Comparison of ENCODE assay signal across 14 cellular contexts in the genomic region with DNA sequence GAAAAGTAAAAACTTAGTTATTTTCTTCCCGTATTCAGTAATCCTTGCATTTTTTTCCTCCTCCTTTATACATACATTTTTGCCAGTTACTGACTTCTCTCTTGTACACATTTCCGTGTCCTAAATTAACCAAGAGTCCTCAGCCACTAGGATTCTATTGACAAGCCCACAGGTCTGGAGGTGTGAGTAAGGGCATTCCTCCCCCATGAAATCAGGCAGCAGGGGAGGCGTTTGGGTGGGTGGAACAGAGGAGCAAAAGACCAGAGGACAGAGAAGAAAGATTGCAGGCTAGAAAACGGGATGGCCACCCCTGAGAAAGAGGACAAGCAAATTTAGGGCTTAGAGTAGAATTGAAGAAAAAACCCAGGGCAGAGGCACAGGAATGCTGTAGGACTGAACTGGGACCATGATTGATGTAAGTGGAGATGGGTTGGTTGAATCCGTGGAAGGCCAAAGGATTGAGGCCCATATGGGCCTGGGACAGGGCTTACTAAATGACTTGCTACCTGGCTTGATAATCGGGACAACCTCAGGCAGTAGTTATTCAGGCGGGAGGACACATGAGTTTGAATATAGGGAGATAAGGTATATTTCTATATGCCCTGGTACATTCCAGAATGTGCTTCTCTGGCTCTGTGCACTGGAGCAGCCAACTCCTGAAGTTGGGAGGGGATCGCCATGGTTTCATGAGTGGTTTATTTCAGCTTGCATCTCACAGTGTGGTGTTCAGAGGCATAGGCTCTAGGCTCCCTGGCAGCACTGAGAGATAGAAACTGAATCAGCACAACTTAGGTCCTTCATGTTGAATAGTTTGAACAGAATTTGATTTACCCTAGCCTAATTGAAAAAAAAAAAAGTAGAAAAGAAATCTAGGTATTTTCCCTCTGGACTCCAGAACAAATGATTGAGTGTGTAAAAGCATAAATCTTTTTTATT. TPM values are rescaled to one million over a fixed set of nuclear protein-coding genes. Genes with fewer than 3 reads are reported as not detected.
DNase-seq lines count a peak whose midpoint lies in the region; ATAC-seq and TF ChIP-seq lines count a peak whose summit lies in the region.
"Had no signal": no experiment of that assay in that cellular context is flagged by ENCODE, and none has a peak within 500 bp of the region (broad histone marks: within the 10 kb centered on the region; RNA-seq: fewer than 3 reads in every experiment).

No MANE protein-coding gene starts in this region.

- H3K36me3 Mint-ChIP-seq in activated CD8-positive, alpha-beta memory T cell treated with anti-CD3 and anti-CD28 coated beads, Interleukin-2, amount 10 ng/mL, durations not matched to agents 7 days and 5 days = peaks cover 56% of the 10 kb centered on the region
- no peaks in the 10 kb centered on the region for H3K36me3 Mint-ChIP-seq in activated T-helper 17 cell treated with anti-CD3 and anti-CD28 coated beads, Interleukin-2, amount 50 U/mL, for 72 hours (ENCODE audit: low read depth)
- H3K36me3 Mint-ChIP-seq in stimulated activated effector memory CD8-positive, alpha-beta T cell treated with anti-CD3 and anti-CD28 coated beads, Interleukin-12 subunit alpha, Interleukin-12 subunit beta, amount 100 ng/mL, for 72 hours = no peaks in the 10 kb centered on the region
- H3K36me3 Mint-ChIP-seq: mesothelial cell of epicardium had no signal

- TF ChIP-seq EP300 in tibial nerve (IDR thresholded peaks at IDR 0.05) = no peak

- H3K27ac ChIP-seq in HEK293 (ENCODE audit: extremely low read depth, low read depth, low read length) (no peak overlapping the region), tibial nerve (peak overlapping the region in 1 of 4 donors; percentile 24)
- H3K27ac ChIP-seq: thoracic aorta had no signal

- TF ChIP-seq CTCF in HEK293 (tag by site-specific recombination; IDR thresholded peaks at IDR 0.05) = no peak
- no peak for TF ChIP-seq CTCF in tibial nerve (IDR thresholded peaks at IDR 0.05)

- peak overlapping the region; percentile 58 for H3K4me3 Mint-ChIP-seq in activated CD8-positive, alpha-beta memory T cell treated with anti-CD3 and anti-CD28 coated beads, Interleukin-2, amount 10 ng/mL, durations not matched to agents 7 days and 5 days
- no peak overlapping the region for H3K4me3 Mint-ChIP-seq in activated T-helper 17 cell treated with anti-CD3 and anti-CD28 coated beads, Interleukin-2, amount 50 U/mL, for 72 hours
- H3K4me3 Mint-ChIP-seq in stimulated activated effector memory CD8-positive, alpha-beta T cell treated with anti-CD3 and anti-CD28 coated beads, Interleukin-12 subunit alpha, Interleukin-12 subunit beta, amount 100 ng/mL, for 72 hours = no peak overlapping the region
- H3K4me3 Mint-ChIP-seq: mesothelial cell of epicardium had no signal

- no peaks in the 10 kb centered on the region for H3K27me3 ChIP-seq in tibial nerve

- TF ChIP-seq POLR2A in tibial nerve (IDR thresholded peaks at IDR 0.05) = no peak

- no peak for DNase-seq in activated CD8-positive, alpha-beta memory T cell treated with anti-CD3 and anti-CD28 coated beads, Interleukin-2, amount 10 ng/mL, durations not matched to agents 7 days and 5 days
- no peak for DNase-seq in activated CD8-positive, alpha-beta memory T cell treated with anti-CD3 and anti-CD28 coated beads for 24 hours
- DNase-seq in stimulated activated effector memory CD8-positive, alpha-beta T cell treated with anti-CD3 and anti-CD28 coated beads, Interleukin-12 subunit alpha, Interleukin-12 subunit beta, amount 100 ng/mL, for 72 hours (ENCODE audit: low spot score in 2 of 2) = peak in 1 of 2 donors; percentile 59
- DNase-seq in tibial nerve (ENCODE audit: low spot score in 2 of 2) = no peak
- no peak for DNase-seq in activated effector memory CD4-positive, alpha-beta T cell treated with Interleukin-2 at 50 U/mL for 16 hours
- DNase-seq in stimulated activated naive CD4-positive, alpha-beta T cell treated with Interleukin-2 at 50 U/mL for 16 hours (lab: John Stamatoyannopoulos, UW) = no peak
- DNase-seq: activated CD4-positive, alpha-beta T cell treated with anti-CD3 and anti-CD28 coated beads for 4 hours; activated gamma-delta T cell treated with Interleukin-2 at 50 U/mL for 16 hours; NCI-H446 treated with DMSO at 0.1 percent for 48 hours had no signal

- H3K4me3 ChIP-seq in HEK293 (ENCODE audit: low read depth, low read length) = no peak overlapping the region
- no peak overlapping the region for H3K4me3 ChIP-seq in tibial nerve
- H3K4me3 ChIP-seq: skin epidermis, thoracic aorta had no signal

- no peaks in the 10 kb centered on the region for H3K9me3 Mint-ChIP-seq in activated CD8-positive, alpha-beta memory T cell treated with anti-CD3 and anti-CD28 coated beads, Interleukin-2, amount 10 ng/mL, durations not matched to agents 7 days and 5 days (ENCODE audit: low read depth)
- H3K9me3 Mint-ChIP-seq in activated T-helper 17 cell treated with anti-CD3 and anti-CD28 coated beads, Interleukin-2, amount 50 U/mL, for 72 hours = no peaks in the 10 kb centered on the region
- H3K9me3 Mint-ChIP-seq in stimulated activated effector memory CD8-positive, alpha-beta T cell treated with anti-CD3 and anti-CD28 coated beads, Interleukin-12 subunit alpha, Interleukin-12 subunit beta, amount 100 ng/mL, for 72 hours = no peaks in the 10 kb centered on the region
- H3K9me3 Mint-ChIP-seq: mesothelial cell of epicardium had no signal

- no peaks in the 10 kb centered on the region for H3K27me3 Mint-ChIP-seq in activated CD8-positive, alpha-beta memory T cell treated with anti-CD3 and anti-CD28 coated beads, Interleukin-2, amount 10 ng/mL, durations not matched to agents 7 days and 5 days
- no peaks in the 10 kb centered on the region for H3K27me3 Mint-ChIP-seq in activated T-helper 17 cell treated with anti-CD3 and anti-CD28 coated beads, Interleukin-2, amount 50 U/mL, for 72 hours

- CTCF ChIA-PET in activated CD8-positive, alpha-beta memory T cell treated with anti-CD3 and anti-CD28 coated beads, Interleukin-2, amount 10 ng/mL, durations not matched to agents 7 days and 5 days (lab: Charles Lee) = interaction anchor here (0.7 to 2.5 kb wide), 12 partner anchors 10 to 129 kb away, joined by 3 to 12 read pairs (median 4); no protein-coding TSS in a partner anchor
- CTCF ChIA-PET in HEK293 (lab: Yijun Ruan, JAX) = interaction anchor here (0.9 kb wide), 1 partner anchor 18 kb away, joined by 4 read pairs; no protein-coding TSS in a partner anchor

- 63 to 68% methylated on average over 8 of the region's 8 CpGs for WGBS in tibial nerve, 2 donors

- peaks cover 51% of the 10 kb centered on the region for H3K4me1 Mint-ChIP-seq in activated CD8-positive, alpha-beta memory T cell treated with anti-CD3 and anti-CD28 coated beads, Interleukin-2, amount 10 ng/mL, durations not matched to agents 7 days and 5 days
- H3K4me1 Mint-ChIP-seq in activated T-helper 17 cell treated with anti-CD3 and anti-CD28 coated beads, Interleukin-2, amount 50 U/mL, for 72 hours = peaks cover 46% of the 10 kb centered on the region
- peaks cover 43% of the 10 kb centered on the region for H3K4me1 Mint-ChIP-seq in stimulated activated effector memory CD8-positive, alpha-beta T cell treated with anti-CD3 and anti-CD28 coated beads, Interleukin-12 subunit alpha, Interleukin-12 subunit beta, amount 100 ng/mL, for 72 hours

- POLR2A ChIA-PET in HEK293 (lab: Yijun Ruan, JAX) = no interaction called here

- no peak overlapping the region for H3K27ac Mint-ChIP-seq in activated CD8-positive, alpha-beta memory T cell treated with anti-CD3 and anti-CD28 coated beads, Interleukin-2, amount 10 ng/mL, durations not matched to agents 7 days and 5 days
- peak overlapping the region; percentile 86 for H3K27ac Mint-ChIP-seq in activated T-helper 17 cell treated with anti-CD3 and anti-CD28 coated beads, Interleukin-2, amount 50 U/mL, for 72 hours
- H3K27ac Mint-ChIP-seq in stimulated activated effector memory CD8-positive, alpha-beta T cell treated with anti-CD3 and anti-CD28 coated beads, Interleukin-12 subunit alpha, Interleukin-12 subunit beta, amount 100 ng/mL, for 72 hours = peak overlapping the region; percentile 88
- H3K27ac Mint-ChIP-seq: mesothelial cell of epicardium had no signal

- no peaks in the 10 kb centered on the region for H3K4me1 ChIP-seq in HEK293 (ENCODE audit: control insufficient read depth, insufficient read depth, low read length)
- peaks cover 0 to 16% (median 0%) of the 10 kb centered on the region in 4 donors for H3K4me1 ChIP-seq in tibial nerve

- no peak for ATAC-seq in activated CD8-positive, alpha-beta memory T cell treated with anti-CD3 and anti-CD28 coated beads, Interleukin-2, amount 10 ng/mL, durations not matched to agents 7 days and 5 days
- no peak for ATAC-seq in activated T-helper 17 cell treated with anti-CD3 and anti-CD28 coated beads, Interleukin-2, amount 50 U/mL, for 72 hours (replicated peaks)
- no peak for ATAC-seq in stimulated activated effector memory CD8-positive, alpha-beta T cell treated with anti-CD3 and anti-CD28 coated beads, Interleukin-12 subunit alpha, Interleukin-12 subunit beta, amount 100 ng/mL, for 72 hours

- no peaks in the 10 kb centered on the region for H3K9me3 ChIP-seq in HEK293 (ENCODE audit: control insufficient read depth, insufficient read depth, low read depth, low read length)
- no peaks in the 10 kb centered on the region for H3K9me3 ChIP-seq in tibial nerve
- H3K9me3 ChIP-seq: thoracic aorta had no signal

- H3K36me3 ChIP-seq in HEK293 (ENCODE audit: control insufficient read depth in 2 of 2, insufficient read depth in 1 of 2, low read length in 2 of 2) (no peaks in the 10 kb centered on the region), tibial nerve (no peaks in the 10 kb centered on the region)
- H3K36me3 ChIP-seq: thoracic aorta had no signal

TF ChIP-seq in HEK293, 187 proteins besides CTCF, POLR2A, EP300 and RAD21 (continues in another document):
- TF ChIP-seq ZSCAN23 (tag by site-specific recombination; IDR thresholded peaks at IDR 0.05) = no peak

RNA-seq across cellular contexts. Expression of a gene that starts 28.0 kb away (rescaled TPM):
- 100 to 1,000 TPM; 348 to 374 TPM for total RNA-seq in activated CD8-positive, alpha-beta memory T cell treated with anti-CD3 and anti-CD28 coated beads, Interleukin-2, amount 10 ng/mL, durations not matched to agents 7 days and 5 days
- total RNA-seq in activated T-helper 17 cell treated with anti-CD3 and anti-CD28 coated beads, Interleukin-2, amount 50 U/mL, for 72 hours = 100 to 1,000 TPM; 253 to 343 TPM
- total RNA-seq in tibial nerve = 10 to 100 TPM in 3 of 4 donors, 1 to 10 TPM in 1; 9.6 to 32.1 (median 20.7) TPM

Comparison
In these comparisons a context has a peak if more than half of its experiments do, and no peak if none do; other contexts are left out.
1. RNA of a gene that starts 28.0 kb away (total RNA-seq): 348 to 374 TPM in activated CD8-positive, alpha-beta memory T cell treated with anti-CD3 and anti-CD28 coated beads, Interleukin-2, amount 10 ng/mL, durations not matched to agents 7 days and 5 days and 253 to 343 TPM in activated T-helper 17 cell treated with anti-CD3 and anti-CD28 coated beads, Interleukin-2, amount 50 U/mL, for 72 hours; 9.6 to 32.1 TPM in tibial nerve; every median in the first group is over 4 times any median in the second.